ENCODE assay signal across 15 cellular contexts in genomic region chr22:48605125-48605524, GRCh38.
DNase-seq lines count a peak whose midpoint lies in the region; ATAC-seq, FAIRE-seq and TF ChIP-seq lines count a peak whose summit lies in the region.
"Had no signal": no experiment of that assay in that cellular context is flagged by ENCODE, and none has a peak within 500 bp of the region (broad histone marks: within the 10 kb centered on the region; RNA-seq: fewer than 3 reads in every experiment).

No MANE protein-coding gene starts in this region.

- H4K91ac ChIP-seq in trophoblast cell (ENCODE audit: low read depth, low read length) = no peak overlapping the region

- peaks cover 24% of the 10 kb centered on the region for H3K9me3 Mint-ChIP-seq in activated CD4-positive, alpha-beta memory T cell treated with anti-CD3 and anti-CD28 coated beads, Interleukin-2, amount 10 ng/mL, durations not matched to agents 7 days and 5 days

- no peak overlapping the region for H2BK12ac ChIP-seq in trophoblast cell (ENCODE audit: low read length)

- ATAC-seq in HepG2 = no peak
- ATAC-seq in right lobe of liver = no peak
- no peak for ATAC-seq in K562

- H3K79me1 ChIP-seq in trophoblast cell (ENCODE audit: low read length) = no peaks in the 10 kb centered on the region

- H3K9me3 ChIP-seq in HepG2 (ENCODE audit: low read length) = peaks cover 4% of the 10 kb centered on the region; the same call in 1 of the 2 replicates
- no peaks in the 10 kb centered on the region for H3K9me3 ChIP-seq in right lobe of liver
- H3K9me3 ChIP-seq in K562 (replicated peaks; ENCODE audit: control insufficient read depth, insufficient read depth, low read depth, low read length) = no peaks in the 10 kb centered on the region; the same call in 1 of the 2 replicates
- H3K9me3 ChIP-seq in trophoblast cell (ENCODE audit: insufficient read depth, low read depth, low read length) = peaks cover 10% of the 10 kb centered on the region

- H3K79me2 ChIP-seq in HepG2 (ENCODE audit: insufficient read depth, low read length) (no peaks in the 10 kb centered on the region), K562 (ENCODE audit: control insufficient read depth, insufficient read depth, low read length) (no peaks in the 10 kb centered on the region), trophoblast cell (ENCODE audit: control insufficient read depth, insufficient read depth, low read length, poor library complexity) (no peaks in the 10 kb centered on the region)

- no peak for TF ChIP-seq CTCF in HepG2 (CRISPR knock-in tag; IDR thresholded peaks at IDR 0.05)
- TF ChIP-seq CTCF in right lobe of liver (IDR thresholded peaks at IDR 0.05) = no peak
- TF ChIP-seq CTCF in K562 (IDR thresholded peaks at IDR 0.05 in 2 of 3, conservative IDR thresholded peaks at IDR 0.05 in 1 of 3; ENCODE audit: insufficient read depth in 2 of 3, low read depth in 1 of 3, low read length in 3 of 3) = no peak
- no peak for TF ChIP-seq CTCF in GM10248 (IDR thresholded peaks at IDR 0.05; ENCODE audit: control extremely low read depth, extremely low read depth, low read depth, missing control alignments)

- H4K8ac ChIP-seq in trophoblast cell (ENCODE audit: low read depth, low read length) = no peak overlapping the region

- H3K4me3 ChIP-seq in HepG2 (replicated peaks in 1 of 3; ENCODE audit: insufficient read depth in 1 of 3, low read depth in 2 of 3, low read length in 3 of 3) (no peak overlapping the region), right lobe of liver (no peak overlapping the region), K562 (no peak overlapping the region), trophoblast cell (ENCODE audit: low read depth, low read length) (peak overlapping the region; percentile 44)

- H3K36me3 Mint-ChIP-seq in activated CD4-positive, alpha-beta memory T cell treated with anti-CD3 and anti-CD28 coated beads, Interleukin-2, amount 10 ng/mL, durations not matched to agents 7 days and 5 days (ENCODE audit: low read depth) = peaks cover 3% of the 10 kb centered on the region
- H3K36me3 Mint-ChIP-seq: CD4-positive, alpha-beta memory T cell had no signal

- H3K4me2 ChIP-seq in HepG2 (ENCODE audit: low read depth, low read length) (no peak overlapping the region), K562 (ENCODE audit: insufficient read depth, low read length) (no peak overlapping the region), trophoblast cell (ENCODE audit: low read length) (no peak overlapping the region)

- intact Hi-C loops in HepG2 (cut with micrococcal nuclease; ENCODE audit: unreplicated experiment) = no loop called here
- intact Hi-C loops in right lobe of liver (cut with DNase I) = no loop called here
- intact Hi-C loops in K562 (cut with micrococcal nuclease) = no loop called here

- CTCF ChIA-PET in HepG2 (lab: Yijun Ruan, JAX; ENCODE audit: low intra/inter-chr PET ratio, low total read pairs) = no interaction called here
- CTCF ChIA-PET in K562 (lab: Yijun Ruan, JAX; ENCODE audit: low intra/inter-chr PET ratio) = no interaction called here
- CTCF ChIA-PET in GM10248 (lab: Yijun Ruan, JAX) = no interaction called here
- CTCF ChIA-PET in activated CD4-positive, alpha-beta memory T cell treated with anti-CD3 and anti-CD28 coated beads, Interleukin-2, amount 10 ng/mL, durations not matched to agents 7 days and 5 days (lab: Charles Lee) = no interaction called here

- DNase-seq in HepG2 (ENCODE audit: low spot score) (no peak), right lobe of liver (no peak), K562 (ENCODE audit: extremely low read depth in 1 of 4, low spot score in 3 of 4) (no peak), trophoblast cell (no peak), frontal cortex (ENCODE audit: low spot score in 2 of 2) (no peak), GM10248 (ENCODE audit: extremely low spot score) (no peak)
- no peak for DNase-seq in activated CD4-positive, alpha-beta memory T cell treated with anti-CD3 and anti-CD28 coated beads, Interleukin-2, amount 10 ng/mL, durations not matched to agents 7 days and 5 days
- DNase-seq: Calu3; CD4-positive, alpha-beta memory T cell; COR-L47; GF-D8; GOT3; H7; HCEC 1CT had no signal

- no peak overlapping the region for H3K4me3 Mint-ChIP-seq in activated CD4-positive, alpha-beta memory T cell treated with anti-CD3 and anti-CD28 coated beads, Interleukin-2, amount 10 ng/mL, durations not matched to agents 7 days and 5 days
- H3K4me3 Mint-ChIP-seq: CD4-positive, alpha-beta memory T cell had no signal

- H3K4ac ChIP-seq in trophoblast cell (ENCODE audit: low read depth, low read length) = no peak overlapping the region

- TF ChIP-seq RAD21 in HepG2 (CRISPR knock-in tag; IDR thresholded peaks at IDR 0.05) = no peak
- TF ChIP-seq RAD21 in K562 (CRISPR knock-in tag; conservative IDR thresholded peaks at IDR 0.05 in 1 of 2, IDR thresholded peaks at IDR 0.05 in 1 of 2) = no peak

- H3K14ac ChIP-seq in trophoblast cell (ENCODE audit: low read length) = no peak overlapping the region

- in situ Hi-C loops in HepG2 (cut with HindIII; ENCODE audit: extremely low pct_ligation_motif_present, low pct_unique_long_range_greater_than_20kb) (no loop called here), K562 (cut with MboI) (no loop called here)

- H3K27me3 Mint-ChIP-seq in activated CD4-positive, alpha-beta memory T cell treated with anti-CD3 and anti-CD28 coated beads, Interleukin-2, amount 10 ng/mL, durations not matched to agents 7 days and 5 days = no peaks in the 10 kb centered on the region
- H3K27me3 Mint-ChIP-seq: CD4-positive, alpha-beta memory T cell had no signal

- H3K9me1 ChIP-seq in K562 (ENCODE audit: control insufficient read depth, insufficient read depth, low read length) = no peaks in the 10 kb centered on the region

- H3K18ac ChIP-seq in trophoblast cell (ENCODE audit: low read length) = no peak overlapping the region

- H2AK5ac ChIP-seq in trophoblast cell (ENCODE audit: low read length) = no peak overlapping the region

- H3K27ac Mint-ChIP-seq in activated CD4-positive, alpha-beta memory T cell treated with anti-CD3 and anti-CD28 coated beads, Interleukin-2, amount 10 ng/mL, durations not matched to agents 7 days and 5 days = no peak overlapping the region
- H3K27ac Mint-ChIP-seq: CD4-positive, alpha-beta memory T cell had no signal

- no peaks in the 10 kb centered on the region for H3K36me3 ChIP-seq in HepG2 (replicated peaks in 1 of 2; ENCODE audit: control insufficient read depth in 1 of 2, insufficient read depth in 2 of 2, low read length in 2 of 2)
- no peaks in the 10 kb centered on the region for H3K36me3 ChIP-seq in right lobe of liver
- no peaks in the 10 kb centered on the region for H3K36me3 ChIP-seq in K562 (ENCODE audit: control insufficient read depth, insufficient read depth, low read length)
- H3K36me3 ChIP-seq in trophoblast cell (ENCODE audit: control insufficient read depth in 1 of 2, insufficient read depth in 2 of 2, low read length in 2 of 2) = no peaks in the 10 kb centered on the region

- H3K23ac ChIP-seq in trophoblast cell (ENCODE audit: low read length) = no peak overlapping the region

- POLR2A ChIA-PET in HepG2 (lab: Yijun Ruan, JAX) = no interaction called here
- POLR2A ChIA-PET in K562 (lab: Yijun Ruan, JAX) = no interaction called here
- POLR2A ChIA-PET in GM10248 (lab: Yijun Ruan, JAX) = no interaction called here
- POLR2A ChIA-PET in activated CD4-positive, alpha-beta memory T cell treated with anti-CD3 and anti-CD28 coated beads, Interleukin-2, amount 10 ng/mL, durations not matched to agents 7 days and 5 days (lab: Charles Lee) = no interaction called here

- no peak for FAIRE-seq in HepG2 (lab: Jason Lieb, UNC)
- peak; percentile 15 for FAIRE-seq in K562 (lab: Jason Lieb, UNC)
- no peak for FAIRE-seq in frontal cortex (lab: Jason Lieb, UNC)
- FAIRE-seq: GM12892 had no signal

- TF ChIP-seq EP300 in HepG2 (IDR thresholded peaks at IDR 0.05; ENCODE audit: low read depth in 2 of 2, low read length in 2 of 2) (no peak), HepG2 (CRISPR knock-in tag; IDR thresholded peaks at IDR 0.05; ENCODE audit: borderline replicate concordance) (no peak), K562 (IDR thresholded peaks at IDR 0.05; ENCODE audit: low read length) (no peak)

- H4K20me1 ChIP-seq in HepG2 (ENCODE audit: insufficient read depth, low read length) = no peaks in the 10 kb centered on the region
- no peaks in the 10 kb centered on the region for H4K20me1 ChIP-seq in K562 (replicated peaks; ENCODE audit: control insufficient read depth, insufficient read depth, low read length)

- H3K4me1 ChIP-seq in HepG2 (ENCODE audit: insufficient read depth, low read length) = peaks cover 7% of the 10 kb centered on the region; the same call in 1 of the 2 replicates
- no peaks in the 10 kb centered on the region for H3K4me1 ChIP-seq in right lobe of liver
- no peaks in the 10 kb centered on the region for H3K4me1 ChIP-seq in K562 (replicated peaks in 1 of 2; ENCODE audit: control insufficient read depth in 2 of 2, insufficient read depth in 2 of 2, low read length in 2 of 2)
- H3K4me1 ChIP-seq in trophoblast cell (ENCODE audit: control insufficient read depth in 1 of 2, insufficient read depth in 2 of 2, low read length in 2 of 2) = no peaks in the 10 kb centered on the region

- no peak overlapping the region for H4K12ac ChIP-seq in trophoblast cell (ENCODE audit: low read depth, low read length)

- WGBS in HepG2 (ENCODE audit: low lambda C conversion rate) = 50% methylated on average over 2 of the region's 2 CpGs
- 81% methylated on average over 1 of the region's 2 CpGs for WGBS in right lobe of liver (ENCODE audit: insufficient coverage, low coverage, low lambda C conversion rate, missing lambda C conversion rate)
- 0% methylated on average over 2 of the region's 2 CpGs for WGBS in K562 (ENCODE audit: insufficient coverage, low coverage, missing lambda C conversion rate)
- WGBS in trophoblast cell (ENCODE audit: extremely low coverage, insufficient coverage, insufficient read length) = no CpG with 5 or more reads among the region's 2 CpGs

- H3K27ac ChIP-seq in HepG2 (ENCODE audit: extremely low read length, insufficient read depth, low read length) = no peak overlapping the region
- H3K27ac ChIP-seq in right lobe of liver = no peak overlapping the region
- H3K27ac ChIP-seq in K562 (ENCODE audit: extremely low read depth, low read depth, low read length) = no peak overlapping the region
- no peak overlapping the region for H3K27ac ChIP-seq in trophoblast cell (ENCODE audit: low read depth, low read length)

- BruUV-seq in HepG2 (replicated peaks; lab: Mats Ljungman, UMichigan) (no TSS peak), K562 (replicated peaks; lab: Mats Ljungman, UMichigan) (no TSS peak)

- no peak overlapping the region for H3K9ac ChIP-seq in HepG2 (ENCODE audit: insufficient read depth, low read depth, low read length)
- no peak overlapping the region for H3K9ac ChIP-seq in K562 (ENCODE audit: insufficient read depth in 1 of 2, low read depth in 2 of 2, low read length in 2 of 2)
- no peak overlapping the region for H3K9ac ChIP-seq in trophoblast cell (ENCODE audit: low read length)

- no peak overlapping the region for H2AFZ ChIP-seq in HepG2 (ENCODE audit: low read length)
- H2AFZ ChIP-seq in K562 (ENCODE audit: low read depth, low read length) = no peak overlapping the region
- H2AFZ ChIP-seq in trophoblast cell (ENCODE audit: insufficient read depth, low read length, poor library complexity) = no peak overlapping the region

- H3K27me3 ChIP-seq in HepG2 (ENCODE audit: control insufficient read depth in 1 of 2, insufficient read depth in 2 of 2, low read length in 2 of 2) = peaks cover 0 to 1% of the 10 kb centered on the region in 2 experiments; a peak in 2 of 5 replicates
- H3K27me3 ChIP-seq in right lobe of liver = no peaks in the 10 kb centered on the region
- peaks cover 0 to 5% of the 10 kb centered on the region in 2 experiments; a peak in 1 of 5 replicates for H3K27me3 ChIP-seq in K562 (ENCODE audit: control insufficient read depth in 2 of 2, insufficient read depth in 2 of 2, low read length in 2 of 2)
- no peaks in the 10 kb centered on the region for H3K27me3 ChIP-seq in trophoblast cell (ENCODE audit: insufficient read depth, low read length)

- H3K4me1 Mint-ChIP-seq in activated CD4-positive, alpha-beta memory T cell treated with anti-CD3 and anti-CD28 coated beads, Interleukin-2, amount 10 ng/mL, durations not matched to agents 7 days and 5 days = no peaks in the 10 kb centered on the region
- H3K4me1 Mint-ChIP-seq: CD4-positive, alpha-beta memory T cell had no signal

- no peak overlapping the region for H2BK120ac ChIP-seq in trophoblast cell (ENCODE audit: insufficient read depth, low read length, poor library complexity)

- no peak overlapping the region for H2BK5ac ChIP-seq in trophoblast cell (ENCODE audit: low read depth, low read length, poor library complexity)

- TF ChIP-seq POLR2A in HepG2 (IDR thresholded peaks at IDR 0.05; ENCODE audit: insufficient read depth in 1 of 2, low read depth in 2 of 2, low read length in 2 of 2) = no peak
- TF ChIP-seq POLR2A in right lobe of liver (IDR thresholded peaks at IDR 0.05) = no peak
- no peak for TF ChIP-seq POLR2A in K562 (conservative IDR thresholded peaks at IDR 0.05)
